Comparison of ENCODE assay signal across 9 cellular contexts in the genomic region with DNA sequence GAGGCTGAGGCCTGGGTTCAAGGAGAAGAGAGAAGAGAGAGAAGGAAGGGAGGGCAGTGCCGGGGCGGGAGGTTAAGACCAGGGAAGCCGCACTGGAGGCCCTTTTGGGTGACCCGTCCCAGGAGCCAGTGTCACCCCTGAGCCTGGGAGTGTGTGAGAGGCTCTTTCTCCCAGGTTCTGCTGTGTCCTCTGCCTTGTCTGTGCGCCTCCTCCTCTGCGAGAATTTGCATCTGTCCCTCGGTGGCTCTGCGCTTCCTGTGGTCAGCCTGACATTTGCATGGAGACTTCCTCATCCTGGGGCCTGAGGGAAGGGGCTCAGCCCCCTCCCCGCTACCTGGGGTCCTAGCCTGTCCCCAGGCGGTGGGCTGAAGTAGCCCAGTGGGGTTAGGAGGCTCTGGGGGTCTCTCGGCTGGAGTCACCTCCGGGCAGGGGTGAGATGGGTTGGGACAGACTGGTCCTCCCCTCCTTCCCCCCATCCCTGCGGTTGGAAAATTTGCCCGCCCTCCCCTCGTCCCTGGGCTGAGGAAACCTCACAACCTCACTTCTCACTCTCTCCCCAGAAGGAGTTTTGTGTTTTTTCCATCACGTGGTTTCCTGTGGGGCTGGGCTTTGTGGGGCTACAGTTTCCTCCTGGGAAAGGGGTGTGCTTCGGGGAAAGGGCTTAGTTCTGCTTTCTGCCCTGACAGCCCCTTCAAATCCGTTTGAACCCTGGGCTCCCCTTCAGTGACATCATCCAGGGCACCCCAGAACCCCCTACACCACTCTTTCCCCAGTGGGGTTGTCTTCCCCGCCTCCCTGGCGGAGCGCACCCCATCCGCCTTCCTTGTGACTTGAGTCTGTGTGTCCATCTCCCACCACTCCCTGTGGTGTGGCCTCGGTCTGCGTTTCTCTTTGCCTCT. TPM values are rescaled to one million over a fixed set of nuclear protein-coding genes. Genes with fewer than 3 reads are reported as not detected.
A peak's percentile ranks its signal among the peaks of the same experiment; 100 is the strongest.
DNase-seq lines count a peak whose midpoint lies in the region; ATAC-seq and TF ChIP-seq lines count a peak whose summit lies in the region.
"Had no signal": no experiment of that assay in that cellular context is flagged by ENCODE, and none has a peak within 500 bp of the region (broad histone marks: within the 10 kb centered on the region; RNA-seq: fewer than 3 reads in every experiment).

No MANE protein-coding gene starts in this region.

- H3K9me3 Mint-ChIP-seq in activated naive CD4-positive, alpha-beta T cell treated with anti-CD3 and anti-CD28 coated beads for 36 hours = no peaks in the 10 kb centered on the region

- ATAC-seq in GM18505 (IDR thresholded peaks at IDR 0.05; ENCODE audit: unreplicated experiment) (peak; percentile 37), HG02798 (IDR thresholded peaks at IDR 0.05; ENCODE audit: poor library complexity, unreplicated experiment) (peak; percentile 48)
- ATAC-seq: Panc1 had no signal

- no peaks in the 10 kb centered on the region for H3K27me3 Mint-ChIP-seq in activated naive CD4-positive, alpha-beta T cell treated with anti-CD3 and anti-CD28 coated beads for 36 hours (ENCODE audit: low read depth)

- CTCF ChIA-PET in activated naive CD4-positive, alpha-beta T cell treated with anti-CD3 and anti-CD28 coated beads for 36 hours (lab: Charles Lee) = interaction anchor here (1.0 to 11.8 kb wide), 6 partner anchors 7 to 155 kb away, joined by 3 to 397 read pairs (median 4); no protein-coding TSS in a partner anchor

- H3K4me1 Mint-ChIP-seq in activated naive CD4-positive, alpha-beta T cell treated with anti-CD3 and anti-CD28 coated beads for 36 hours (ENCODE audit: low read depth) = peaks cover 69% of the 10 kb centered on the region

- H3K36me3 Mint-ChIP-seq in activated naive CD4-positive, alpha-beta T cell treated with anti-CD3 and anti-CD28 coated beads for 36 hours (ENCODE audit: low read depth) = peaks cover 71% of the 10 kb centered on the region

- TF ChIP-seq POLR2A in GM18505 (IDR thresholded peaks at IDR 0.05; ENCODE audit: borderline replicate concordance, extremely low read depth, insufficient read depth, insufficient read length) = peak; percentile 99

- H3K4me3 Mint-ChIP-seq in activated naive CD4-positive, alpha-beta T cell treated with anti-CD3 and anti-CD28 coated beads for 36 hours = peak overlapping the region; percentile 98

- DNase-seq in RPMI8226 = peak; percentile 82
- DNase-seq in activated naive CD4-positive, alpha-beta T cell treated with anti-CD3 and anti-CD28 coated beads for 36 hours = peak; percentile 87
- peak; percentile 57 for DNase-seq in left kidney (ENCODE audit: low read depth, low spot score)
- DNase-seq in stimulated activated CD8-positive, alpha-beta memory T cell treated with anti-CD3 and anti-CD28 coated beads, Interleukin-4, amount 100 ng/mL, for 24 hours (ENCODE audit: low read depth) = peak; percentile 83
- no peak for DNase-seq in HuH-7.5 (ENCODE audit: low spot score)
- no peak for DNase-seq in retina

- peak overlapping the region; percentile 93 for H3K27ac Mint-ChIP-seq in activated naive CD4-positive, alpha-beta T cell treated with anti-CD3 and anti-CD28 coated beads for 36 hours

- intact Hi-C loops in activated naive CD4-positive, alpha-beta T cell treated with anti-CD3 and anti-CD28 coated beads for 36 hours (cut with micrococcal nuclease) = loop anchor here (1.0 to 10.0 kb wide), 7 partner anchors 8 to 1131 kb away; partner anchors contain the start of genes C12orf57, CD27, CD4 and GAPDH

RNA-seq across cellular contexts. Expression of gene PTPN6, which starts 2.5 kb away (rescaled TPM):
- 100 to 1,000 TPM; 334 to 348 TPM for total RNA-seq in activated naive CD4-positive, alpha-beta T cell treated with anti-CD3 and anti-CD28 coated beads for 36 hours

RNA-seq across cellular contexts. Expression of gene C12orf57, which starts 9.8 kb away (rescaled TPM):
- total RNA-seq in activated naive CD4-positive, alpha-beta T cell treated with anti-CD3 and anti-CD28 coated beads for 36 hours = 100 to 1,000 TPM; 242 to 245 TPM

RNA-seq across cellular contexts. Expression of gene RNU7-1, which starts 10.1 kb away (rescaled TPM):
- total RNA-seq in activated naive CD4-positive, alpha-beta T cell treated with anti-CD3 and anti-CD28 coated beads for 36 hours = not detected

RNA-seq across cellular contexts. Expression of gene PHB2, which starts 16.8 kb away (rescaled TPM):
- total RNA-seq in activated naive CD4-positive, alpha-beta T cell treated with anti-CD3 and anti-CD28 coated beads for 36 hours = 100 to 1,000 TPM; 389 to 392 TPM

RNA-seq across cellular contexts. Expression of gene EMG1, which starts 17.0 kb away (rescaled TPM):
- total RNA-seq in activated naive CD4-positive, alpha-beta T cell treated with anti-CD3 and anti-CD28 coated beads for 36 hours = 10 to 100 TPM; 89.1 to 91.9 TPM

Comparison
In these comparisons a context has a peak if more than half of its experiments do, and no peak if none do; other contexts are left out.
1. DNase-seq: peak in RPMI8226 (single experiment), activated naive CD4-positive, alpha-beta T cell treated with anti-CD3 and anti-CD28 coated beads for 36 hours (single experiment), left kidney (single experiment) and stimulated activated CD8-positive, alpha-beta memory T cell treated with anti-CD3 and anti-CD28 coated beads, Interleukin-4, amount 100 ng/mL, for 24 hours (single experiment); none in HuH-7.5 (single experiment) and retina (single experiment).